ENCODE assay signal across 9 cellular contexts in the genomic region with DNA sequence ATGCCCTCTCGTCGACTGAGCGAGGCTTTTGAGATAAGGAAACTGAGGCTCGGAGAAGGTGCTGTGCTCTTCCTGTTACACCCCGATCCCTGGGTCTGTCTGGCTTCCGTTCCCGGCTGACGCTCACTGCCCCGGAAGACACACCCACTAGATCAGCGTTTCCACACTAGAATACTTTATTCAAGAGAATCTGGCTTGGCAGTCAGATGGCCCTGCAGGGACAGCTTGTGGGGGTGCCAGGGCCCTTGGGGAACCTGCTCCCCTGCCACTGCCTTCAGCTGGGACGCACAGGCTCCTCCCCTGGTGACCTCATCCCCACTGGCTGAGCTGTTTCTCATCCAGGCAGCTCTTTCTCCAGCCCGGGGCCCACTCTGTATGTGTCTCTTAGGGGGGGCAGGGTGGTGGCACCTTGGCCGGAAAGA.
DNase-seq lines count a peak whose midpoint lies in the region; ATAC-seq, FAIRE-seq and TF ChIP-seq lines count a peak whose summit lies in the region.
"Had no signal": no experiment of that assay in that cellular context is flagged by ENCODE, and none has a peak within 500 bp of the region (broad histone marks: within the 10 kb centered on the region; RNA-seq: fewer than 3 reads in every experiment).

No MANE protein-coding gene starts in this region.

- H4K20me1 ChIP-seq in SU-DHL-6 (ENCODE audit: low read depth, low read length): no peaks in the 10 kb centered on the region

- H2AFZ ChIP-seq in SU-DHL-6 (ENCODE audit: low read depth, low read length, severe bottlenecking): peak overlapping the region; percentile 92

- H3K9me2 ChIP-seq in SU-DHL-6 (replicated peaks; ENCODE audit: insufficient read depth, low read length): no peaks in the 10 kb centered on the region

- peak overlapping the region; percentile 30; the same call in 1 of the 2 replicates for H3K9ac ChIP-seq in SU-DHL-6 (ENCODE audit: low read length)

- H3K9me3 Mint-ChIP-seq in activated naive CD8-positive, alpha-beta T cell (ENCODE audit: low read depth): no peaks in the 10 kb centered on the region

- H3K4me1 Mint-ChIP-seq in activated naive CD8-positive, alpha-beta T cell (ENCODE audit: low read depth): peaks cover 49% of the 10 kb centered on the region

- no peak for FAIRE-seq in D721Med (lab: Jason Lieb, UNC)
- FAIRE-seq: frontal cortex had no signal

- peak overlapping the region; percentile 34 for H3K4me2 ChIP-seq in SU-DHL-6 (ENCODE audit: low read depth, low read length, poor library complexity, severe bottlenecking)

- peak; percentile 47 for ATAC-seq in GM21576 (IDR thresholded peaks at IDR 0.05; ENCODE audit: unreplicated experiment)
- ATAC-seq in HG03097 (IDR thresholded peaks at IDR 0.05; ENCODE audit: low FRiP score, unreplicated experiment): no peak

- peak overlapping the region; percentile 79 for H3K27ac Mint-ChIP-seq in activated naive CD8-positive, alpha-beta T cell

- DNase-seq in AG10803 (ENCODE audit: low read depth) (peak; percentile 45), inferior parietal cortex (ENCODE audit: extremely low spot score) (peak; percentile 48), D721Med (ENCODE audit: insufficient read length, low spot score) (no peak)
- peak; percentile 35 to 48 for DNase-seq in stimulated activated CD4-positive, alpha-beta T cell treated with anti-CD3 and anti-CD28 coated beads, Interleukin-2, amount 100 ng/mL, for 48 hours

- H3F3A ChIP-seq in SU-DHL-6 (ENCODE audit: insufficient read depth): peaks cover 6% of the 10 kb centered on the region; the same call in 1 of the 2 replicates

- H3K36me3 ChIP-seq in SU-DHL-6 (ENCODE audit: low read length): no peaks in the 10 kb centered on the region

- no peaks in the 10 kb centered on the region for H3K9me3 ChIP-seq in SU-DHL-6 (ENCODE audit: insufficient read depth, low read length)

- H3K27me3 ChIP-seq in SU-DHL-6 (ENCODE audit: low read length): no peaks in the 10 kb centered on the region

- no peaks in the 10 kb centered on the region for H3K79me2 ChIP-seq in SU-DHL-6 (ENCODE audit: insufficient read depth, low read length)

- peak overlapping the region; percentile 80 for H3K4me3 Mint-ChIP-seq in activated naive CD8-positive, alpha-beta T cell

- no peaks in the 10 kb centered on the region for H3K36me3 Mint-ChIP-seq in activated naive CD8-positive, alpha-beta T cell

- no peak overlapping the region for H3K27ac ChIP-seq in SU-DHL-6 (ENCODE audit: low read depth, low read length)

- H3K4me3 ChIP-seq in AG10803 (ENCODE audit: low read length): no peak overlapping the region
- H3K4me3 ChIP-seq in SU-DHL-6 (ENCODE audit: insufficient read depth, low read length, poor library complexity, severe bottlenecking): no peak overlapping the region

- H3K27me3 Mint-ChIP-seq in activated naive CD8-positive, alpha-beta T cell: no peaks in the 10 kb centered on the region

- TF ChIP-seq CTCF in AG10803 (conservative IDR thresholded peaks at IDR 0.05; ENCODE audit: low read length) (no peak), SU-DHL-6 (IDR thresholded peaks at IDR 0.05; ENCODE audit: insufficient read depth, low read length, poor library complexity, severe bottlenecking) (no peak), D721Med (IDR thresholded peaks at IDR 0.05; ENCODE audit: insufficient read depth, missing control alignments) (no peak)
